Comparison of ENCODE assay signal across 14 cellular contexts in genomic region chr20:57442888-57443239, GRCh38. TPM values are rescaled to one million over a fixed set of nuclear protein-coding genes. Genes with fewer than 3 reads are reported as not detected.
DNase-seq lines count a peak whose midpoint lies in the region; ATAC-seq and TF ChIP-seq lines count a peak whose summit lies in the region.
"Had no signal": no experiment of that assay in that cellular context is flagged by ENCODE, and none has a peak within 500 bp of the region (broad histone marks: within the 10 kb centered on the region; RNA-seq: fewer than 3 reads in every experiment).

No MANE protein-coding gene starts in this region.

- H3K36me3 ChIP-seq in BLaER1 = no peaks in the 10 kb centered on the region
- H3K36me3 ChIP-seq in RWPE2 (ENCODE audit: low read depth) = no peaks in the 10 kb centered on the region
- H3K36me3 ChIP-seq in right lobe of liver = no peaks in the 10 kb centered on the region
- no peaks in the 10 kb centered on the region for H3K36me3 ChIP-seq in gastrocnemius medialis

- no peak for TF ChIP-seq CTCF in RWPE2 (IDR thresholded peaks at IDR 0.05; ENCODE audit: poor library complexity, severe bottlenecking)
- peak in 1 of 4 donors; percentile 8 for TF ChIP-seq CTCF in right lobe of liver (IDR thresholded peaks at IDR 0.05)
- no peak for TF ChIP-seq CTCF in gastrocnemius medialis (IDR thresholded peaks at IDR 0.05 in 4 of 5, conservative IDR thresholded peaks at IDR 0.05 in 1 of 5)

- no peak overlapping the region for H3K4me2 ChIP-seq in BLaER1
- H3K4me2 ChIP-seq: GM23338, KMS-11 had no signal

- H3K27me3 ChIP-seq in BLaER1 = no peaks in the 10 kb centered on the region
- H3K27me3 ChIP-seq in RWPE2 (ENCODE audit: insufficient read depth, poor library complexity, severe bottlenecking) = peaks cover 9% of the 10 kb centered on the region
- H3K27me3 ChIP-seq in right lobe of liver = no peaks in the 10 kb centered on the region
- H3K27me3 ChIP-seq in gastrocnemius medialis = no peaks in the 10 kb centered on the region

- no peak for ATAC-seq in RWPE2 (ENCODE audit: low read depth)
- ATAC-seq in right lobe of liver = peak; percentile 39 to 55 (median 48)
- no peak for ATAC-seq in gastrocnemius medialis
- ATAC-seq in GM19455 (IDR thresholded peaks at IDR 0.05; ENCODE audit: unreplicated experiment) = no peak
- ATAC-seq: CD8-positive, alpha-beta T cell; GM23338 had no signal

- intact Hi-C loops in right lobe of liver (cut with DNase I) (no loop called here), gastrocnemius medialis (cut with DNase I; ENCODE audit: low total_unique reads) (no loop called here)

- H3K4me1 ChIP-seq in BLaER1 = peaks cover 44% of the 10 kb centered on the region
- no peaks in the 10 kb centered on the region for H3K4me1 ChIP-seq in RWPE2 (ENCODE audit: insufficient read depth, poor library complexity, severe bottlenecking)
- H3K4me1 ChIP-seq in right lobe of liver = peaks cover 0 to 36% (median 22%) of the 10 kb centered on the region in 4 donors
- peaks cover 53 to 73% of the 10 kb centered on the region in 2 donors for H3K4me1 ChIP-seq in gastrocnemius medialis

- DNase-seq in RWPE2 (ENCODE audit: low spot score) (peak; percentile 82), right lobe of liver (peak; percentile 84 to 96 (median 94)), gastrocnemius medialis (peak in 1 of 2 donors; percentile 36), NCI-H524 treated with DMSO at 0.1 percent for 48 hours (lab: John Stamatoyannopoulos, UW) (no peak), NOMO-1 treated with DMSO at 0.1 percent for 48 hours (lab: John Stamatoyannopoulos, UW; ENCODE audit: unreplicated experiment) (no peak)
- DNase-seq: CD8-positive, alpha-beta T cell; DMS79 treated with DMSO at 0.1 percent for 48 hours; NCI-H1092; NCI-H345; SIG-M5 had no signal

- TF ChIP-seq POLR2A in right lobe of liver (IDR thresholded peaks at IDR 0.05) (peak; percentile 59), gastrocnemius medialis (IDR thresholded peaks at IDR 0.05) (peak in 1 of 2 donors; percentile 38)

- no peaks in the 10 kb centered on the region for H4K20me1 ChIP-seq in BLaER1

- in situ Hi-C loops in gastrocnemius medialis (cut with MboI; ENCODE audit: low sequenced_read_pairs in 4 of 4) = no loop called here

- 60% methylated on average over 6 of the region's 9 CpGs for WGBS in right lobe of liver (ENCODE audit: insufficient coverage, low coverage, low lambda C conversion rate, missing lambda C conversion rate)

- H3K9me3 ChIP-seq in BLaER1 (no peaks in the 10 kb centered on the region), RWPE2 (ENCODE audit: severe bottlenecking) (no peaks in the 10 kb centered on the region), right lobe of liver (no peaks in the 10 kb centered on the region), gastrocnemius medialis (no peaks in the 10 kb centered on the region)

- H3K4me3 ChIP-seq in BLaER1 (no peak overlapping the region), RWPE2 (ENCODE audit: severe bottlenecking) (no peak overlapping the region), right lobe of liver (no peak overlapping the region), gastrocnemius medialis (no peak overlapping the region)
- H3K4me3 ChIP-seq: GM23338 had no signal

- H3K9ac ChIP-seq in BLaER1 = no peak overlapping the region
- H3K9ac ChIP-seq: KMS-11 had no signal

- peak overlapping the region; percentile 18; the same call in 1 of the 2 replicates for H3K27ac ChIP-seq in BLaER1
- H3K27ac ChIP-seq in RWPE2 (ENCODE audit: poor library complexity, severe bottlenecking) = no peak overlapping the region
- peak overlapping the region; percentile 75 to 97 (median 95) for H3K27ac ChIP-seq in right lobe of liver
- peak overlapping the region; percentile 85 to 97 (median 96) for H3K27ac ChIP-seq in gastrocnemius medialis
- H3K27ac ChIP-seq: KMS-11 had no signal

RNA-seq across cellular contexts. Expression of gene RBM38, which starts 51.7 kb away (rescaled TPM):
- 10 to 100 TPM in 3 of 6 experiments, 1 to 10 TPM in 3; 3.9 to 16.9 (median 9.6) TPM for total RNA-seq in right lobe of liver
- 100 to 1,000 TPM in 3 of 4 donors, 10 to 100 TPM in 1; 56.7 to 229 (median 177) TPM for total RNA-seq in gastrocnemius medialis

Comparison
In these comparisons a context has a peak if more than half of its experiments do, and no peak if none do; other contexts are left out.
1. ATAC-seq: peak in right lobe of liver (4 of 4); none in RWPE2 (single experiment), gastrocnemius medialis (0 of 2) and GM19455 (single experiment).
2. DNase-seq: peak in RWPE2 (single experiment) and right lobe of liver (3 of 3); none in NCI-H524 treated with DMSO at 0.1 percent for 48 hours (single experiment) and NOMO-1 treated with DMSO at 0.1 percent for 48 hours (single experiment).